In the genomic region with DNA sequence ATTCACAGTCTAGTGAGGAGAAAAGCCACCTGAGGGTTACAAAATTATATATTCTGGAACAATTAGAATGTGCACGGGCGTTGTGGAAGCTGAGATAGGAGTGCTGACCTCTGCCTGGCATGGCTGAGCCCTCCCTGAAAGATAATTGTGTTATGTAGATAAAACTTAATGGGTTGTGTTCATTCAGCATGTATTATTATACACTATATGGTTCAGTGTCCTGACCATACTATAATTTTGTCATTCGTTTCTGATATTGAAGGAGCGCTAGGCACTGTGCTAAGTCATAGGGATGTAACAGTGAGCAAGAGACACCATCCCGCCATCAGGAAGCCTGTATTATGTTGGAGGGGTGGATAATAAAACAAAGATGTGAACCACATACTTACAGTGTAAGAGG, we compare ENCODE assay signal across 15 cellular contexts. TPM values are rescaled to one million over a fixed set of nuclear protein-coding genes. Genes with fewer than 3 reads are reported as not detected.
DNase-seq lines count a peak whose midpoint lies in the region; ATAC-seq and TF ChIP-seq lines count a peak whose summit lies in the region.
"Had no signal": no experiment of that assay in that cellular context is flagged by ENCODE, and none has a peak within 500 bp of the region (broad histone marks: within the 10 kb centered on the region; RNA-seq: fewer than 3 reads in every experiment).

No MANE protein-coding gene starts in this region.

- WGBS in body of pancreas, 2 donors = 68 to 70% methylated on average over 5 of the region's 5 CpGs

- intact Hi-C loops in natural killer cell (cut with micrococcal nuclease) = no loop called here
- intact Hi-C loops in activated T-helper 2 cell treated with anti-CD3 and anti-CD28 coated beads, Interferon-gamma antibody, Interleukin-2, Interleukin-4, amounts not matched to agents 10 μg/mL and 5 μg/mL and 100 μg/mL, durations not matched to agents 14 hours and 24 hours and 36 hours (cut with micrococcal nuclease) = no loop called here
- intact Hi-C loops in body of pancreas (cut with DNase I) = no loop called here

- H3K4me1 Mint-ChIP-seq in T-helper 2 cell treated with Interferon-gamma antibody and Interleukin-4, amounts not matched to agents 5 μg/mL and 100 μg/mL, for 36 hours (ENCODE audit: low read depth) = peaks cover 34% of the 10 kb centered on the region
- peaks cover 39 to 40% of the 10 kb centered on the region in 2 donors for H3K4me1 Mint-ChIP-seq in natural killer cell treated with Interleukin-12 subunit alpha and Interleukin-12 subunit beta and Interleukin-15 and Interleukin-18, amount 100 ng/mL, for 72 hours (ENCODE audit: low read depth in 2 of 2)
- H3K4me1 Mint-ChIP-seq in natural killer cell = peaks cover 31 to 41% of the 10 kb centered on the region in 2 donors
- H3K4me1 Mint-ChIP-seq in activated T-helper 2 cell treated with anti-CD3 and anti-CD28 coated beads, Interferon-gamma antibody, Interleukin-2, Interleukin-4, amounts not matched to agents 10 μg/mL and 5 μg/mL and 100 μg/mL, durations not matched to agents 14 hours and 24 hours and 36 hours (ENCODE audit: low read depth) = peaks cover 37% of the 10 kb centered on the region

- no peak for TF ChIP-seq POLR2A in body of pancreas (IDR thresholded peaks at IDR 0.05)

- peak overlapping the region; percentile 37 for H3K4me3 Mint-ChIP-seq in T-helper 2 cell treated with Interferon-gamma antibody and Interleukin-4, amounts not matched to agents 5 μg/mL and 100 μg/mL, for 36 hours
- H3K4me3 Mint-ChIP-seq in natural killer cell treated with Interleukin-12 subunit alpha and Interleukin-12 subunit beta and Interleukin-15 and Interleukin-18, amount 100 ng/mL, for 72 hours = peak overlapping the region; percentile 80
- H3K4me3 Mint-ChIP-seq in natural killer cell = no peak overlapping the region
- H3K4me3 Mint-ChIP-seq in activated T-helper 2 cell treated with anti-CD3 and anti-CD28 coated beads, Interferon-gamma antibody, Interleukin-2, Interleukin-4, amounts not matched to agents 10 μg/mL and 5 μg/mL and 100 μg/mL, durations not matched to agents 14 hours and 24 hours and 36 hours (ENCODE audit: low read depth) = no peak overlapping the region
- H3K4me3 Mint-ChIP-seq: activated naive CD8-positive, alpha-beta T cell treated with anti-CD3 and anti-CD28 coated beads, Interleukin-2, amount 50 U/mL, for 24 hours had no signal

- H3K4me3 ChIP-seq in body of pancreas = no peak overlapping the region

- no peaks in the 10 kb centered on the region for H3K27me3 ChIP-seq in body of pancreas
- H3K27me3 ChIP-seq: spleen had no signal

- no peaks in the 10 kb centered on the region for H3K9me3 ChIP-seq in body of pancreas
- H3K9me3 ChIP-seq: spleen had no signal

- H3K4me1 ChIP-seq in body of pancreas = peaks cover 58% of the 10 kb centered on the region

- peak overlapping the region; percentile 75 for H3K27ac Mint-ChIP-seq in T-helper 2 cell treated with Interferon-gamma antibody and Interleukin-4, amounts not matched to agents 5 μg/mL and 100 μg/mL, for 36 hours
- peak overlapping the region; percentile 75 to 82 for H3K27ac Mint-ChIP-seq in natural killer cell treated with Interleukin-12 subunit alpha and Interleukin-12 subunit beta and Interleukin-15 and Interleukin-18, amount 100 ng/mL, for 72 hours
- peak overlapping the region in 1 of 2 donors; percentile 66 for H3K27ac Mint-ChIP-seq in natural killer cell
- peak overlapping the region; percentile 54 for H3K27ac Mint-ChIP-seq in activated T-helper 2 cell treated with anti-CD3 and anti-CD28 coated beads, Interferon-gamma antibody, Interleukin-2, Interleukin-4, amounts not matched to agents 10 μg/mL and 5 μg/mL and 100 μg/mL, durations not matched to agents 14 hours and 24 hours and 36 hours
- H3K27ac Mint-ChIP-seq: activated naive CD8-positive, alpha-beta T cell treated with anti-CD3 and anti-CD28 coated beads, Interleukin-2, amount 50 U/mL, for 24 hours had no signal

- H3K36me3 Mint-ChIP-seq in T-helper 2 cell treated with Interferon-gamma antibody and Interleukin-4, amounts not matched to agents 5 μg/mL and 100 μg/mL, for 36 hours (ENCODE audit: low read depth) = peaks cover 30% of the 10 kb centered on the region
- H3K36me3 Mint-ChIP-seq in natural killer cell treated with Interleukin-12 subunit alpha and Interleukin-12 subunit beta and Interleukin-15 and Interleukin-18, amount 100 ng/mL, for 72 hours = peaks cover 4% of the 10 kb centered on the region
- no peaks in the 10 kb centered on the region for H3K36me3 Mint-ChIP-seq in natural killer cell
- peaks cover 28% of the 10 kb centered on the region for H3K36me3 Mint-ChIP-seq in activated T-helper 2 cell treated with anti-CD3 and anti-CD28 coated beads, Interferon-gamma antibody, Interleukin-2, Interleukin-4, amounts not matched to agents 10 μg/mL and 5 μg/mL and 100 μg/mL, durations not matched to agents 14 hours and 24 hours and 36 hours (ENCODE audit: low read depth)

- H3K27ac ChIP-seq in body of pancreas = peak overlapping the region in 1 of 4 donors; percentile 25
- no peak overlapping the region for H3K27ac ChIP-seq in substantia nigra (ENCODE audit: low read depth, low read length, poor library complexity, severe bottlenecking)

- no peaks in the 10 kb centered on the region for H3K36me3 ChIP-seq in body of pancreas (replicated peaks in 1 of 2; ENCODE audit: insufficient read depth in 1 of 2, low read depth in 2 of 2)

- TF ChIP-seq CTCF in natural killer cell (IDR thresholded peaks at IDR 0.05) = no peak
- TF ChIP-seq CTCF in body of pancreas (IDR thresholded peaks at IDR 0.05) = no peak

- H3K9me3 Mint-ChIP-seq in T-helper 2 cell treated with Interferon-gamma antibody and Interleukin-4, amounts not matched to agents 5 μg/mL and 100 μg/mL, for 36 hours = no peaks in the 10 kb centered on the region
- no peaks in the 10 kb centered on the region for H3K9me3 Mint-ChIP-seq in natural killer cell treated with Interleukin-12 subunit alpha and Interleukin-12 subunit beta and Interleukin-15 and Interleukin-18, amount 100 ng/mL, for 72 hours
- no peaks in the 10 kb centered on the region for H3K9me3 Mint-ChIP-seq in natural killer cell
- no peaks in the 10 kb centered on the region for H3K9me3 Mint-ChIP-seq in activated T-helper 2 cell treated with anti-CD3 and anti-CD28 coated beads, Interferon-gamma antibody, Interleukin-2, Interleukin-4, amounts not matched to agents 10 μg/mL and 5 μg/mL and 100 μg/mL, durations not matched to agents 14 hours and 24 hours and 36 hours
- H3K9me3 Mint-ChIP-seq: activated naive CD8-positive, alpha-beta T cell treated with anti-CD3 and anti-CD28 coated beads, Interleukin-2, amount 50 U/mL, for 24 hours had no signal

- DNase-seq in T-helper 2 cell treated with Interferon-gamma antibody and Interleukin-4, amounts not matched to agents 5 μg/mL and 100 μg/mL, for 36 hours (ENCODE audit: low spot score) = no peak
- DNase-seq in T-helper 2 cell = no peak
- DNase-seq in natural killer cell treated with Interleukin-12 subunit alpha and Interleukin-12 subunit beta and Interleukin-15 and Interleukin-18, amount 100 ng/mL, for 72 hours (ENCODE audit: low spot score) = no peak
- no peak for DNase-seq in natural killer cell
- DNase-seq in activated T-helper 2 cell treated with anti-CD3 and anti-CD28 coated beads, Interferon-gamma antibody, Interleukin-2, Interleukin-4, amounts not matched to agents 10 μg/mL and 5 μg/mL and 100 μg/mL, durations not matched to agents 14 hours and 24 hours and 36 hours (ENCODE audit: low spot score) = no peak
- no peak for DNase-seq in body of pancreas
- no peak for DNase-seq in substantia nigra (lab: John Stamatoyannopoulos, UW)
- no peak for DNase-seq in activated CD4-positive, alpha-beta T cell treated with anti-CD3 and anti-CD28 coated beads for 48 hours
- DNase-seq: activated naive CD8-positive, alpha-beta T cell treated with anti-CD3 and anti-CD28 coated beads, Interleukin-2, amount 50 U/mL, for 24 hours; NCI-H510A treated with DMSO at 0.1 percent for 48 hours; spleen; stimulated activated CD4-positive, alpha-beta T cell treated with anti-CD3 and anti-CD28 coated beads, Interleukin-4, amount 100 ng/mL, for 24 hours had no signal

- ATAC-seq in natural killer cell treated with Interleukin-12 subunit alpha and Interleukin-12 subunit beta and Interleukin-15 and Interleukin-18, amount 100 ng/mL, for 72 hours = no peak
- ATAC-seq in natural killer cell = no peak
- no peak for ATAC-seq in body of pancreas
- ATAC-seq: activated naive CD8-positive, alpha-beta T cell treated with anti-CD3 and anti-CD28 coated beads, Interleukin-2, amount 50 U/mL, for 24 hours; left lobe of liver had no signal

- H3K27me3 Mint-ChIP-seq in T-helper 2 cell treated with Interferon-gamma antibody and Interleukin-4, amounts not matched to agents 5 μg/mL and 100 μg/mL, for 36 hours (ENCODE audit: low read depth) = no peaks in the 10 kb centered on the region
- H3K27me3 Mint-ChIP-seq in natural killer cell treated with Interleukin-12 subunit alpha and Interleukin-12 subunit beta and Interleukin-15 and Interleukin-18, amount 100 ng/mL, for 72 hours = no peaks in the 10 kb centered on the region
- H3K27me3 Mint-ChIP-seq in natural killer cell (ENCODE audit: low read depth in 2 of 2) = no peaks in the 10 kb centered on the region
- no peaks in the 10 kb centered on the region for H3K27me3 Mint-ChIP-seq in activated T-helper 2 cell treated with anti-CD3 and anti-CD28 coated beads, Interferon-gamma antibody, Interleukin-2, Interleukin-4, amounts not matched to agents 10 μg/mL and 5 μg/mL and 100 μg/mL, durations not matched to agents 14 hours and 24 hours and 36 hours (ENCODE audit: low read depth)
- H3K27me3 Mint-ChIP-seq: activated naive CD8-positive, alpha-beta T cell treated with anti-CD3 and anti-CD28 coated beads, Interleukin-2, amount 50 U/mL, for 24 hours; B cell; brain had no signal

RNA-seq across cellular contexts. Expression of gene ACAT1, which starts 3.8 kb away (rescaled TPM):
- total RNA-seq in natural killer cell treated with Interleukin-12 subunit alpha and Interleukin-12 subunit beta and Interleukin-15 and Interleukin-18, amount 100 ng/mL, for 72 hours = 10 to 100 TPM; 32.9 to 69.1 TPM
- total RNA-seq in natural killer cell = 10 to 100 TPM in 2 of 3 donors, 1 to 10 TPM in 1; 7.4 to 15.4 (median 10.9) TPM
- 66.8 and 76.6 TPM in 2 replicates for total RNA-seq in activated T-helper 2 cell treated with anti-CD3 and anti-CD28 coated beads, Interferon-gamma antibody, Interleukin-2, Interleukin-4, amounts not matched to agents 10 μg/mL and 5 μg/mL and 100 μg/mL, durations not matched to agents 14 hours and 24 hours and 36 hours
- total RNA-seq in body of pancreas = 10 to 100 TPM; 42.5 to 68.2 TPM

Comparison
In these comparisons a context has a peak if more than half of its experiments do, and no peak if none do; other contexts are left out.
1. H3K4me3 Mint-ChIP-seq: peak in T-helper 2 cell treated with Interferon-gamma antibody and Interleukin-4, amounts not matched to agents 5 μg/mL and 100 μg/mL, for 36 hours (single experiment) and natural killer cell treated with Interleukin-12 subunit alpha and Interleukin-12 subunit beta and Interleukin-15 and Interleukin-18, amount 100 ng/mL, for 72 hours (single experiment); none in natural killer cell (single experiment) and activated T-helper 2 cell treated with anti-CD3 and anti-CD28 coated beads, Interferon-gamma antibody, Interleukin-2, Interleukin-4, amounts not matched to agents 10 μg/mL and 5 μg/mL and 100 μg/mL, durations not matched to agents 14 hours and 24 hours and 36 hours (single experiment).